ENCODE assay signal across 20 cellular contexts in the genomic region with DNA sequence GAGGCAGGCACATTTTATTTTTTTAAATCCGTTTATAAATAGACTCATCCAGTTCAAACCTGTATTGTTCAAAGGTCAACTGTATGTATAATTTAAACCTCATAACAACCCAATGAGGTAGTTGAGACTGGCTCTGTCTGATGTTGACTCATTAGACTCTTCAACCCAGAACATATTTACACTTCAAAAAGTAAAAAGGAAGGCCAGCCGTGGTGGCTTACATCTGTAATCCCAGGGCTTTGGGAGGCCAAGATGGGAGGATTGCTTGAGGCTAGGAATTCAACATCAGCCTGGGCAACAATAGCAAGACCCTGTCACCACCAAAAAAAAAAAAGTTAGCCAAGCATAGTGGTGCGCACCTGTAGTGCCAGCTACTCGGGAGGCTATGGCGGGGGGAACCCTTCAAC. TPM values are rescaled to one million over a fixed set of nuclear protein-coding genes. Genes with fewer than 3 reads are reported as not detected.
DNase-seq lines count a peak whose midpoint lies in the region; ATAC-seq, FAIRE-seq and TF ChIP-seq lines count a peak whose summit lies in the region.
"Had no signal": no experiment of that assay in that cellular context is flagged by ENCODE, and none has a peak within 500 bp of the region (broad histone marks: within the 10 kb centered on the region; RNA-seq: fewer than 3 reads in every experiment).

No MANE protein-coding gene starts in this region.

- H3K9me3 ChIP-seq in HepG2 (ENCODE audit: low read length): no peaks in the 10 kb centered on the region
- no peaks in the 10 kb centered on the region for H3K9me3 ChIP-seq in right lobe of liver

- TF ChIP-seq POLR2A in HepG2 (IDR thresholded peaks at IDR 0.05; ENCODE audit: insufficient read depth in 1 of 2, low read depth in 2 of 2, low read length in 2 of 2) (no peak), right lobe of liver (IDR thresholded peaks at IDR 0.05) (no peak)

- H3K9ac ChIP-seq in HepG2 (ENCODE audit: insufficient read depth, low read depth, low read length): no peak overlapping the region

- in situ Hi-C loops in HepG2 (cut with HindIII; ENCODE audit: extremely low pct_ligation_motif_present, low pct_unique_long_range_greater_than_20kb): no loop called here

- TF ChIP-seq EP300 in HepG2 (IDR thresholded peaks at IDR 0.05; ENCODE audit: low read depth in 2 of 2, low read length in 2 of 2) (no peak), HepG2 (CRISPR knock-in tag; IDR thresholded peaks at IDR 0.05; ENCODE audit: borderline replicate concordance) (no peak)

- ATAC-seq in HepG2 (peak; percentile 67), right lobe of liver (no peak)
- ATAC-seq: HCT116, K562 had no signal

- H3K27me3 ChIP-seq in HepG2 (ENCODE audit: control insufficient read depth in 1 of 2, insufficient read depth in 2 of 2, low read length in 2 of 2) (no peaks in the 10 kb centered on the region), right lobe of liver (no peaks in the 10 kb centered on the region)

- POLR2A ChIA-PET in HepG2 (lab: Yijun Ruan, JAX): no interaction called here

- intact Hi-C loops in HepG2 (cut with micrococcal nuclease; ENCODE audit: unreplicated experiment): no loop called here
- intact Hi-C loops in right lobe of liver (cut with DNase I): no loop called here

- TF ChIP-seq RAD21 in HepG2 (CRISPR knock-in tag; IDR thresholded peaks at IDR 0.05): no peak

- H3K36me3 ChIP-seq in HepG2 (replicated peaks in 1 of 2; ENCODE audit: control insufficient read depth in 1 of 2, insufficient read depth in 2 of 2, low read length in 2 of 2) (no peaks in the 10 kb centered on the region), right lobe of liver (no peaks in the 10 kb centered on the region)

- no peaks in the 10 kb centered on the region for H4K20me1 ChIP-seq in HepG2 (ENCODE audit: insufficient read depth, low read length)

- H3K79me2 ChIP-seq in HepG2 (ENCODE audit: insufficient read depth, low read length): no peaks in the 10 kb centered on the region

- TF ChIP-seq CTCF in HepG2 (CRISPR knock-in tag; IDR thresholded peaks at IDR 0.05) (no peak), right lobe of liver (IDR thresholded peaks at IDR 0.05) (no peak), epithelial cell of esophagus (IDR thresholded peaks at IDR 0.05; ENCODE audit: insufficient read depth, low read depth, low read length, missing control alignments) (no peak)

- no peak for FAIRE-seq in HepG2 (lab: Jason Lieb, UNC)
- FAIRE-seq: K562, RCC 7860 had no signal

- peak overlapping the region; percentile 7; the same call in 1 of the 2 replicates for H3K4me2 ChIP-seq in HepG2 (ENCODE audit: low read depth, low read length)

- no peak overlapping the region for H3K27ac ChIP-seq in HepG2 (ENCODE audit: extremely low read length, insufficient read depth, low read length)
- no peak overlapping the region for H3K27ac ChIP-seq in right lobe of liver

- no peak overlapping the region for H3K4me3 ChIP-seq in HepG2 (replicated peaks in 1 of 3; ENCODE audit: insufficient read depth in 1 of 3, low read depth in 2 of 3, low read length in 3 of 3)
- no peak overlapping the region for H3K4me3 ChIP-seq in right lobe of liver
- no peak overlapping the region for H3K4me3 ChIP-seq in epithelial cell of esophagus (ENCODE audit: low read length)
- H3K4me3 ChIP-seq: K562 had no signal

- no TSS peak for BruUV-seq in HepG2 (replicated peaks; lab: Mats Ljungman, UMichigan)

- no peak overlapping the region for H2AFZ ChIP-seq in HepG2 (ENCODE audit: low read length)

- DNase-seq in HepG2 (ENCODE audit: low spot score) (peak; percentile 76), right lobe of liver (no peak), LoVo (ENCODE audit: low spot score) (peak; percentile 32), epithelial cell of esophagus (ENCODE audit: low read depth) (peak; percentile 20), NCI-H1694 treated with DMSO at 0.1 percent for 48 hours (lab: John Stamatoyannopoulos, UW) (no peak), SIG-M5 (lab: John Stamatoyannopoulos, UW) (no peak), T-helper 9 cell (no peak)
- DNase-seq: ACHN; C1 segment of cervical spinal cord; CD8-positive, alpha-beta memory T cell; GF-D8; NCI-H1105 treated with DMSO at 0.1 percent for 48 hours; NCI-H1694; NCI-H2227 treated with DMSO at 0.1 percent for 48 hours; NCI-H524 treated with DMSO at 0.1 percent for 48 hours; NK-92 treated with Interleukin-12 subunit alpha and Interleukin-12 subunit beta, amount 100 ng/mL, for 24 hours; Right ventricle myocardium superior had no signal

- H3K4me1 ChIP-seq in HepG2 (ENCODE audit: insufficient read depth, low read length) (peaks cover 22% of the 10 kb centered on the region), right lobe of liver (peaks cover 0 to 5% (median 0%) of the 10 kb centered on the region in 4 donors)

- 30% methylated on average over 5 of the region's 5 CpGs for WGBS in HepG2 (ENCODE audit: low lambda C conversion rate)
- WGBS in right lobe of liver (ENCODE audit: insufficient coverage, low coverage, low lambda C conversion rate, missing lambda C conversion rate): 69% methylated on average over 5 of the region's 5 CpGs

- CTCF ChIA-PET in HepG2 (lab: Yijun Ruan, JAX; ENCODE audit: low intra/inter-chr PET ratio, low total read pairs): no interaction called here

TF ChIP-seq in HepG2, 621 proteins besides CTCF, POLR2A, EP300 and RAD21 (continues in another document):
- peak; percentile 39 for TF ChIP-seq SAP130 (CRISPR knock-in tag; IDR thresholded peaks at IDR 0.05; ENCODE audit: low read depth)
- TF ChIP-seq SALL1 (CRISPR knock-in tag; IDR thresholded peaks at IDR 0.05): no peak
- TF ChIP-seq ZNF563 (CRISPR knock-in tag; IDR thresholded peaks at IDR 0.05): no peak
- peak; percentile 42; the same call in 1 of the 2 replicates for TF ChIP-seq MIXL1 (CRISPR knock-in tag; IDR thresholded peaks at IDR 0.05)
- peak; percentile 44; the same call in 1 of the 2 replicates for TF ChIP-seq PITX1 (CRISPR knock-in tag; IDR thresholded peaks at IDR 0.05)
- peak; percentile 56; the same call in 1 of the 2 replicates for TF ChIP-seq SOX5 (CRISPR knock-in tag; IDR thresholded peaks at IDR 0.05; ENCODE audit: borderline replicate concordance)
- TF ChIP-seq GATA4 (IDR thresholded peaks at IDR 0.05; ENCODE audit: borderline replicate concordance, low read depth): no peak
- TF ChIP-seq IRX3 (CRISPR knock-in tag; IDR thresholded peaks at IDR 0.05; ENCODE audit: borderline replicate concordance, low read depth): no peak
- TF ChIP-seq SSRP1 (CRISPR knock-in tag; IDR thresholded peaks at IDR 0.05): no peak

RNA-seq across cellular contexts. Expression of a gene that starts 32.5 kb away (rescaled TPM):
- 24.3 and 35.8 TPM in 2 replicates for total RNA-seq in HepG2 (2016; rRNA removed; fragmentation: Illumina TruSeq; extraction: Trizol)
- total RNA-seq in HepG2 (2016; cell fraction: cytosol; rRNA removed; fragmentation: Illumina TruSeq; extraction: Trizol; ENCODE audit: low read depth): 7.6 and 9.8 TPM in 2 replicates
- 24.4 and 36.0 TPM in 2 replicates for total RNA-seq in HepG2 (2016; cell fraction: insoluble cytoplasmic fraction; rRNA removed; fragmentation: Illumina TruSeq; extraction: Trizol)
- 13.4 and 15.9 TPM in 2 replicates for total RNA-seq in HepG2 (2016; cell fraction: membrane; rRNA removed; fragmentation: Illumina TruSeq; extraction: Trizol)
- 20.1 and 30.9 TPM in 2 replicates for total RNA-seq in HepG2 (2016; cell fraction: nucleus; rRNA removed; fragmentation: Illumina TruSeq; extraction: Trizol)
- polyA plus RNA-seq in HepG2 (2011; rRNA removed): 20.0 TPM in 2 replicates
- polyA plus RNA-seq in HepG2 (2011; cell fraction: cytosol; rRNA removed): 29.5 and 34.2 TPM in 2 replicates
- 11.5 and 13.2 TPM in 2 replicates for polyA plus RNA-seq in HepG2 (2011; cell fraction: nucleus; rRNA removed)
- 14.5 and 16.7 TPM in 2 replicates for polyA plus RNA-seq in HepG2 (2012)
- 6.8 and 7.5 TPM in 2 replicates for polyA plus RNA-seq in HepG2 (2016; cell fraction: cytosol; fragmentation: Illumina TruSeq; extraction: Trizol; ENCODE audit: low read depth)
- 15.5 and 21.7 TPM in 2 replicates for polyA plus RNA-seq in HepG2 (2016; cell fraction: insoluble cytoplasmic fraction; fragmentation: Illumina TruSeq; extraction: Trizol; ENCODE audit: low read depth)
- 9.3 and 10.7 TPM in 2 replicates for polyA plus RNA-seq in HepG2 (2016; cell fraction: membrane; fragmentation: Illumina TruSeq; extraction: Trizol; ENCODE audit: low read depth)
- polyA plus RNA-seq in HepG2 (2016; cell fraction: nucleus; fragmentation: Illumina TruSeq; extraction: Trizol; ENCODE audit: insufficient read depth, low read depth): 32.6 and 37.8 TPM in 2 replicates
- polyA minus RNA-seq in HepG2 (2011; rRNA and poly(A)+ RNA removed; ENCODE audit: low replicate concordance): 57.3 and 60.6 TPM in 2 replicates
- 9.6 and 11.4 TPM in 2 replicates for polyA minus RNA-seq in HepG2 (2011; cell fraction: cytosol; rRNA and poly(A)+ RNA removed)
- polyA minus RNA-seq in HepG2 (2011; cell fraction: nucleus; rRNA and poly(A)+ RNA removed): 9.2 and 9.7 TPM in 2 replicates
- 10 to 100 TPM; 10.1 to 34.2 (median 14.8) TPM for total RNA-seq in right lobe of liver

RNA-seq across cellular contexts. Expression of a gene that starts 51.5 kb away (rescaled TPM):
- total RNA-seq in HepG2 (2016; rRNA removed; fragmentation: Illumina TruSeq; extraction: Trizol) (130 and 131 TPM in 2 replicates), right lobe of liver (10 to 100 TPM; 69.8 to 81.2 (median 77.7) TPM)
- total RNA-seq in HepG2 (2016; cell fraction: cytosol; rRNA removed; fragmentation: Illumina TruSeq; extraction: Trizol; ENCODE audit: low read depth): 17.2 and 17.3 TPM in 2 replicates
- 119 and 130 TPM in 2 replicates for total RNA-seq in HepG2 (2016; cell fraction: insoluble cytoplasmic fraction; rRNA removed; fragmentation: Illumina TruSeq; extraction: Trizol)
- 54.1 and 54.4 TPM in 2 replicates for total RNA-seq in HepG2 (2016; cell fraction: membrane; rRNA removed; fragmentation: Illumina TruSeq; extraction: Trizol)
- total RNA-seq in HepG2 (2016; cell fraction: nucleus; rRNA removed; fragmentation: Illumina TruSeq; extraction: Trizol): 79.5 and 96.3 TPM in 2 replicates
- 98.0 and 124 TPM in 2 replicates for polyA plus RNA-seq in HepG2 (2011; rRNA removed)
- 56.8 and 60.3 TPM in 2 replicates for polyA plus RNA-seq in HepG2 (2011; cell fraction: cytosol; rRNA removed)
- 126 and 139 TPM in 2 replicates for polyA plus RNA-seq in HepG2 (2011; cell fraction: nucleus; rRNA removed)
- 65.0 and 69.3 TPM in 2 replicates for polyA plus RNA-seq in HepG2 (2012)
- polyA plus RNA-seq in HepG2 (2016; cell fraction: cytosol; fragmentation: Illumina TruSeq; extraction: Trizol; ENCODE audit: low read depth): 4.2 and 4.5 TPM in 2 replicates
- polyA plus RNA-seq in HepG2 (2016; cell fraction: insoluble cytoplasmic fraction; fragmentation: Illumina TruSeq; extraction: Trizol; ENCODE audit: low read depth): 65.3 and 91.2 TPM in 2 replicates
- polyA plus RNA-seq in HepG2 (2016; cell fraction: membrane; fragmentation: Illumina TruSeq; extraction: Trizol; ENCODE audit: low read depth): 18.3 and 19.5 TPM in 2 replicates
- 101 and 103 TPM in 2 replicates for polyA plus RNA-seq in HepG2 (2016; cell fraction: nucleus; fragmentation: Illumina TruSeq; extraction: Trizol; ENCODE audit: insufficient read depth, low read depth)
- polyA minus RNA-seq in HepG2 (2011; rRNA and poly(A)+ RNA removed; ENCODE audit: low replicate concordance): 337 and 421 TPM in 2 replicates
- polyA minus RNA-seq in HepG2 (2011; cell fraction: cytosol; rRNA and poly(A)+ RNA removed): 104 and 120 TPM in 2 replicates
- 71.7 and 94.2 TPM in 2 replicates for polyA minus RNA-seq in HepG2 (2011; cell fraction: nucleus; rRNA and poly(A)+ RNA removed)

Comparison
In these comparisons a context has a peak if more than half of its experiments do, and no peak if none do; other contexts are left out.
1. DNase-seq: peak in HepG2 (single experiment), LoVo (single experiment) and epithelial cell of esophagus (single experiment); none in right lobe of liver (0 of 3), NCI-H1694 treated with DMSO at 0.1 percent for 48 hours (single experiment), SIG-M5 (single experiment) and T-helper 9 cell (single experiment).